8 cellular contexts compared by ENCODE assay signal in genomic region chr2:84881581-84882414, GRCh38. TPM values are rescaled to one million over a fixed set of nuclear protein-coding genes. Genes with fewer than 3 reads are reported as not detected.
A peak's percentile ranks its signal among the peaks of the same experiment; 100 is the strongest.
DNase-seq lines count a peak whose midpoint lies in the region; ATAC-seq and TF ChIP-seq lines count a peak whose summit lies in the region.

No MANE protein-coding gene starts in this region.

- no peak overlapping the region for H4K91ac ChIP-seq in mesenchymal stem cell (ENCODE audit: low read length)

- no peak overlapping the region for H2AK5ac ChIP-seq in mesenchymal stem cell (ENCODE audit: low read length, severe bottlenecking)

- peak overlapping the region; percentile 83 for H3K4me3 Mint-ChIP-seq in activated CD8-positive, alpha-beta T cell treated with anti-CD3 and anti-CD28 coated beads, Interleukin-2, amount 10 ng/mL, durations not matched to agents 7 days and 5 days

- ATAC-seq in GM19035 (IDR thresholded peaks at IDR 0.05; ENCODE audit: unreplicated experiment): peak; percentile 72
- ATAC-seq in HG03378 (IDR thresholded peaks at IDR 0.05; ENCODE audit: unreplicated experiment): peak; percentile 70
- peak; percentile 71 for ATAC-seq in activated CD8-positive, alpha-beta T cell treated with anti-CD3 and anti-CD28 coated beads, Interleukin-2, amount 10 ng/mL, durations not matched to agents 7 days and 5 days

- H3K36me3 Mint-ChIP-seq in activated CD8-positive, alpha-beta T cell treated with anti-CD3 and anti-CD28 coated beads, Interleukin-2, amount 10 ng/mL, durations not matched to agents 7 days and 5 days (ENCODE audit: low read depth): peaks cover 9% of the 10 kb centered on the region

- 2% methylated on average over 23 of the region's 29 CpGs for WGBS in mesenchymal stem cell

- H3K27me3 Mint-ChIP-seq in activated CD8-positive, alpha-beta T cell treated with anti-CD3 and anti-CD28 coated beads, Interleukin-2, amount 10 ng/mL, durations not matched to agents 7 days and 5 days (ENCODE audit: low read depth): no peaks in the 10 kb centered on the region

- H3K9ac ChIP-seq in mesenchymal stem cell (ENCODE audit: low read length): peak overlapping the region; percentile 80

- CTCF ChIA-PET in BJ (lab: Yijun Ruan, JAX): interaction anchor here (0.7 to 2.7 kb wide), 11 partner anchors 12 to 388 kb away, joined by 3 to 18 read pairs (median 4); partner anchors contain the start of gene DNAH6
- CTCF ChIA-PET in activated CD8-positive, alpha-beta T cell treated with anti-CD3 and anti-CD28 coated beads, Interleukin-2, amount 10 ng/mL, durations not matched to agents 7 days and 5 days (lab: Charles Lee): interaction anchor here (0.6 to 24.0 kb wide), 51 partner anchors 9 to 401 kb away, joined by 3 to 397 read pairs (median 4); partner anchors contain the start of gene TMSB10

- H3K18ac ChIP-seq in mesenchymal stem cell (ENCODE audit: low read depth in 1 of 2, low read length in 2 of 2): no peak overlapping the region

- H3K4me3 ChIP-seq in BJ (ENCODE audit: low read depth, low read length): peak overlapping the region; percentile 44
- H3K4me3 ChIP-seq in effector memory CD4-positive, alpha-beta T cell (ENCODE audit: insufficient read depth, low read depth, low read length, poor library complexity, severe bottlenecking): peak overlapping the region; percentile 85
- H3K4me3 ChIP-seq in mesenchymal stem cell (ENCODE audit: insufficient read depth in 1 of 2, low read depth in 1 of 2, low read length in 2 of 2): peak overlapping the region in 1 of 2 experiments; percentile 83

- H3K27me3 ChIP-seq in BJ (ENCODE audit: control insufficient read depth, insufficient read depth, low read length): peaks cover 9% of the 10 kb centered on the region
- H3K27me3 ChIP-seq in effector memory CD4-positive, alpha-beta T cell (replicated peaks; ENCODE audit: control insufficient read depth, insufficient read depth, low read length, poor library complexity, severe bottlenecking): no peaks in the 10 kb centered on the region
- H3K27me3 ChIP-seq in mesenchymal stem cell (ENCODE audit: control insufficient read depth in 1 of 2, insufficient read depth in 1 of 2, low read length in 2 of 2): peaks cover 8 to 16% of the 10 kb centered on the region in 2 experiments

- H3K27ac ChIP-seq in effector memory CD4-positive, alpha-beta T cell (ENCODE audit: insufficient read depth, low read length, poor library complexity, severe bottlenecking): peak overlapping the region; percentile 75
- H3K27ac ChIP-seq in mesenchymal stem cell (ENCODE audit: low read length, poor library complexity, severe bottlenecking): no peak overlapping the region

- H2BK5ac ChIP-seq in mesenchymal stem cell (ENCODE audit: low read depth, low read length, poor library complexity, severe bottlenecking): no peak overlapping the region

- POLR2A ChIA-PET in BJ (lab: Charles Lee): interaction anchor here (0.6 to 0.7 kb wide), 2 partner anchors 76 to 280 kb away, joined by 3 to 5 read pairs; no protein-coding TSS in a partner anchor
- POLR2A ChIA-PET in activated CD8-positive, alpha-beta T cell treated with anti-CD3 and anti-CD28 coated beads, Interleukin-2, amount 10 ng/mL, durations not matched to agents 7 days and 5 days (lab: Charles Lee): interaction anchor here (0.7 to 5.0 kb wide), 10 partner anchors 13 to 423 kb away, joined by 3 to 65 read pairs (median 4); partner anchors contain the start of genes SUCLG1 and TMSB10

- no peak overlapping the region for H4K8ac ChIP-seq in mesenchymal stem cell (ENCODE audit: low read length)

- no peak overlapping the region for H2AFZ ChIP-seq in mesenchymal stem cell (ENCODE audit: low read depth, low read length)

- no peak overlapping the region for H3K14ac ChIP-seq in mesenchymal stem cell (ENCODE audit: low read length in 2 of 2)

- DNase-seq in BJ (ENCODE audit: low read depth) (no peak), NCI-H69 (lab: John Stamatoyannopoulos, UW) (peak; percentile 66), mesenchymal stem cell (peak; percentile 85)
- peak; percentile 94 for DNase-seq in activated CD8-positive, alpha-beta T cell treated with anti-CD3 and anti-CD28 coated beads, Interleukin-2, amount 10 ng/mL, durations not matched to agents 7 days and 5 days
- DNase-seq in effector memory CD4-positive, alpha-beta T cell: peak; percentile 57 to 73 (median 73)
- peak; percentile 66 for DNase-seq in stimulated activated CD8-positive, alpha-beta memory T cell treated with anti-CD3 and anti-CD28 coated beads, Interleukin-12 subunit alpha, Interleukin-12 subunit beta, amount 100 ng/mL, for 24 hours (ENCODE audit: extremely low read depth)

- peak overlapping the region; percentile 99 for H3K4me2 ChIP-seq in mesenchymal stem cell (ENCODE audit: low read length, poor library complexity, severe bottlenecking)

- TF ChIP-seq CTCF in BJ (IDR thresholded peaks at IDR 0.05; ENCODE audit: insufficient read depth, low read depth, low read length): peak; percentile 80

- H3K9me3 ChIP-seq in effector memory CD4-positive, alpha-beta T cell (ENCODE audit: control insufficient read depth, low read length): no peaks in the 10 kb centered on the region
- H3K9me3 ChIP-seq in mesenchymal stem cell (ENCODE audit: control insufficient read depth, low read length): no peaks in the 10 kb centered on the region

- H3K23ac ChIP-seq in mesenchymal stem cell (ENCODE audit: low read length in 2 of 2): no peak overlapping the region

- H3K4me1 Mint-ChIP-seq in activated CD8-positive, alpha-beta T cell treated with anti-CD3 and anti-CD28 coated beads, Interleukin-2, amount 10 ng/mL, durations not matched to agents 7 days and 5 days (ENCODE audit: low read depth): peaks cover 66% of the 10 kb centered on the region

- no peak overlapping the region for H2BK12ac ChIP-seq in mesenchymal stem cell (ENCODE audit: low read length in 2 of 2)

- peaks cover 6% of the 10 kb centered on the region for H3K4me1 ChIP-seq in effector memory CD4-positive, alpha-beta T cell (ENCODE audit: control insufficient read depth, insufficient read depth, low read length, poor library complexity, severe bottlenecking)
- H3K4me1 ChIP-seq in mesenchymal stem cell (ENCODE audit: control insufficient read depth, insufficient read depth, low read depth, low read length): peaks cover 21% of the 10 kb centered on the region

- no peaks in the 10 kb centered on the region for H3K9me3 Mint-ChIP-seq in activated CD8-positive, alpha-beta T cell treated with anti-CD3 and anti-CD28 coated beads, Interleukin-2, amount 10 ng/mL, durations not matched to agents 7 days and 5 days (ENCODE audit: insufficient read depth)

- H3K36me3 ChIP-seq in BJ (ENCODE audit: control insufficient read depth, insufficient read depth, low read length) (no peaks in the 10 kb centered on the region), mesenchymal stem cell (ENCODE audit: control insufficient read depth in 1 of 2, insufficient read depth in 2 of 2, low read depth in 1 of 2, low read length in 2 of 2) (no peaks in the 10 kb centered on the region)
- H3K36me3 ChIP-seq in effector memory CD4-positive, alpha-beta T cell (ENCODE audit: control insufficient read depth, insufficient read depth, low read length): no peaks in the 10 kb centered on the region

- H3K27ac Mint-ChIP-seq in activated CD8-positive, alpha-beta T cell treated with anti-CD3 and anti-CD28 coated beads, Interleukin-2, amount 10 ng/mL, durations not matched to agents 7 days and 5 days: peak overlapping the region; percentile 88

- no peak overlapping the region for H3K4ac ChIP-seq in mesenchymal stem cell (ENCODE audit: low read depth in 1 of 2, low read length in 2 of 2)

- H2BK120ac ChIP-seq in mesenchymal stem cell (ENCODE audit: low read depth, low read length): no peak overlapping the region

- H2BK15ac ChIP-seq in mesenchymal stem cell (ENCODE audit: low read depth, poor library complexity, severe bottlenecking): no peak overlapping the region

- no peaks in the 10 kb centered on the region for H3K79me1 ChIP-seq in mesenchymal stem cell (replicated peaks; ENCODE audit: low read length, poor library complexity, severe bottlenecking)

RNA-seq across cellular contexts. Expression of gene TRABD2A, which starts 0.9 kb away (rescaled TPM):
- 3.0 and 3.8 TPM in 2 replicates for polyA plus RNA-seq in BJ (2011; rRNA removed)
- polyA minus RNA-seq in BJ (2011; rRNA and poly(A)+ RNA removed): 4.1 and 4.8 TPM in 2 replicates
- total RNA-seq in activated CD8-positive, alpha-beta T cell treated with anti-CD3 and anti-CD28 coated beads, Interleukin-2, amount 10 ng/mL, durations not matched to agents 7 days and 5 days: 10 to 100 TPM; 71.9 to 73.2 TPM
- 6.6 TPM for polyA plus RNA-seq in mesenchymal stem cell (2013, experiment 1 of 2)
- 6.3 TPM for polyA plus RNA-seq in mesenchymal stem cell (2013, experiment 2 of 2)

RNA-seq across cellular contexts. Expression of gene TMSB10, which starts 23.7 kb away (rescaled TPM):
- 2,234 and 3,073 TPM in 2 replicates for polyA plus RNA-seq in BJ (2011; rRNA removed)
- 333 and 339 TPM in 2 replicates for polyA minus RNA-seq in BJ (2011; rRNA and poly(A)+ RNA removed)
- 1,000 to 10,000 TPM; 4,520 to 4,885 TPM for total RNA-seq in activated CD8-positive, alpha-beta T cell treated with anti-CD3 and anti-CD28 coated beads, Interleukin-2, amount 10 ng/mL, durations not matched to agents 7 days and 5 days
- polyA plus RNA-seq in mesenchymal stem cell (2013, experiment 1 of 2): 4,228 TPM
- polyA plus RNA-seq in mesenchymal stem cell (2013, experiment 2 of 2): 4,226 TPM
